In the genomic region with DNA sequence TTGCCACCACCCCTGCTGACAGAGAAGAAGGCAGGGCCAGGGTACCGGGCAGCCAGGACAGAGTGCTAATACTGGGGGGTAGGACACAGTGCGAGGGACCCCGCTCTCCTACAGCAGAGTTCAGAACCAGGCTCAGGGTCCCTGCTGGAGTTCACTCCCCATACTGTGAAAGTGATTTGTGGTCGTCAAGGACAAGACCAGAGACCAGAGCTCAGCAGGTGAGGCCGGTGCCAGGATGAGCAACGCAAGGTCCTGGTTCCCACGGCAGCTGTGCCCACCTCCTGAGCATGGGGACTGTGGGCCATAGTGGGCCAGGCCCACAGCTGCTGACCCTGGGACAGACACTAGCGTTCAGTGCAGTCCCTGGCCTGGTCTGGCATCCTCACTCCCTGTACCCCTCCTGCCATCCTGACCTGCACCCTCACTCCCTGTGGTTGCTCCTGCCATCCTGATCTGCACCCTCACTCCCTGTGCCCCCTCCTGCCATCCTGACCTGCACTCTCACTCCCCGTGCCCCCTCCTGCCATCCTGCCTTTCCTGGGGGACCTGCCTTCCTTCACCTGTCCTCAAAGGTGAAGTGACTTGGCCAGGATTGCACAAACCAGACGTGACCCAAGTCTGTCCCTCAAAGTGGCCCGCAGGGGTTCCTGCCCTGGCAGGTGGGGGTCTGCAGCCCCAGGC, we compare ENCODE assay signal across 16 cellular contexts. TPM values are rescaled to one million over a fixed set of nuclear protein-coding genes. Genes with fewer than 3 reads are reported as not detected.
DNase-seq lines count a peak whose midpoint lies in the region; ATAC-seq and TF ChIP-seq lines count a peak whose summit lies in the region.
"Had no signal": no experiment of that assay in that cellular context is flagged by ENCODE, and none has a peak within 500 bp of the region (broad histone marks: within the 10 kb centered on the region; RNA-seq: fewer than 3 reads in every experiment).

No MANE protein-coding gene starts in this region.

- no peak for TF ChIP-seq CTCF in left ventricle myocardium inferior (IDR thresholded peaks at IDR 0.05; ENCODE audit: borderline replicate concordance)
- TF ChIP-seq CTCF in neural crest cell (conservative IDR thresholded peaks at IDR 0.05), result no peak

- no peak overlapping the region for H3K4me3 Mint-ChIP-seq in dendritic cell treated with granulocyte-macrophage colony-stimulating factor and Interleukin-4, amounts not matched to agents 40 ng/mL and 50 ng/mL, for 4 days
- H3K4me3 Mint-ChIP-seq in neural crest cell, result no peak overlapping the region
- no peak overlapping the region for H3K4me3 Mint-ChIP-seq in activated CD4-positive, alpha-beta T cell treated with anti-CD3 and anti-CD28 coated beads for 36 hours
- H3K4me3 Mint-ChIP-seq: CD8-positive, alpha-beta T cell had no signal

- CTCF ChIA-PET in activated CD4-positive, alpha-beta T cell treated with anti-CD3 and anti-CD28 coated beads for 36 hours (lab: Charles Lee), result interaction anchor here (1.0 to 1.4 kb wide), 2 partner anchors 9 to 250 kb away, joined by 3 to 5 read pairs; no protein-coding TSS in a partner anchor

- H3K9me3 ChIP-seq in left ventricle myocardium inferior (replicated peaks), result no peaks in the 10 kb centered on the region

- H3K9me3 Mint-ChIP-seq in dendritic cell treated with granulocyte-macrophage colony-stimulating factor and Interleukin-4, amounts not matched to agents 40 ng/mL and 50 ng/mL, for 4 days, result no peaks in the 10 kb centered on the region
- no peaks in the 10 kb centered on the region for H3K9me3 Mint-ChIP-seq in neural crest cell
- no peaks in the 10 kb centered on the region for H3K9me3 Mint-ChIP-seq in activated CD4-positive, alpha-beta T cell treated with anti-CD3 and anti-CD28 coated beads for 36 hours (ENCODE audit: low read depth)
- H3K9me3 Mint-ChIP-seq: CD8-positive, alpha-beta T cell had no signal

- no peak for ATAC-seq in GM19324 (IDR thresholded peaks at IDR 0.05; ENCODE audit: low FRiP score, unreplicated experiment)
- ATAC-seq in activated CD4-positive, alpha-beta T cell treated with anti-CD3 and anti-CD28 coated beads for 36 hours, result no peak
- ATAC-seq: CD8-positive, alpha-beta T cell; PC-3 had no signal

- no peaks in the 10 kb centered on the region for H3K4me1 ChIP-seq in left ventricle myocardium inferior

- H3K4me1 Mint-ChIP-seq in dendritic cell treated with granulocyte-macrophage colony-stimulating factor and Interleukin-4, amounts not matched to agents 40 ng/mL and 50 ng/mL, for 4 days (ENCODE audit: low read depth), result peaks cover 48% of the 10 kb centered on the region
- H3K4me1 Mint-ChIP-seq in neural crest cell, result no peaks in the 10 kb centered on the region
- H3K4me1 Mint-ChIP-seq in activated CD4-positive, alpha-beta T cell treated with anti-CD3 and anti-CD28 coated beads for 36 hours, result peaks cover 2% of the 10 kb centered on the region

- H3K27ac ChIP-seq in left ventricle myocardium inferior (replicated peaks), result no peak overlapping the region
- H3K27ac ChIP-seq: KMS-11 had no signal

- peak overlapping the region; percentile 66 for H3K27ac Mint-ChIP-seq in dendritic cell treated with granulocyte-macrophage colony-stimulating factor and Interleukin-4, amounts not matched to agents 40 ng/mL and 50 ng/mL, for 4 days
- peak overlapping the region; percentile 78 for H3K27ac Mint-ChIP-seq in neural crest cell (ENCODE audit: unreplicated experiment)
- H3K27ac Mint-ChIP-seq in activated CD4-positive, alpha-beta T cell treated with anti-CD3 and anti-CD28 coated beads for 36 hours, result no peak overlapping the region
- H3K27ac Mint-ChIP-seq: CD8-positive, alpha-beta T cell had no signal

- no peak overlapping the region for H3K4me3 ChIP-seq in left ventricle myocardium inferior

- H3K36me3 Mint-ChIP-seq in dendritic cell treated with granulocyte-macrophage colony-stimulating factor and Interleukin-4, amounts not matched to agents 40 ng/mL and 50 ng/mL, for 4 days (ENCODE audit: low read depth), result peaks cover 83% of the 10 kb centered on the region
- H3K36me3 Mint-ChIP-seq in neural crest cell (ENCODE audit: low read depth), result no peaks in the 10 kb centered on the region
- H3K36me3 Mint-ChIP-seq in activated CD4-positive, alpha-beta T cell treated with anti-CD3 and anti-CD28 coated beads for 36 hours (ENCODE audit: low read depth), result peaks cover 39% of the 10 kb centered on the region

- H3K27me3 ChIP-seq in left ventricle myocardium inferior (ENCODE audit: low read depth), result peaks cover 12% of the 10 kb centered on the region

- no peaks in the 10 kb centered on the region for H3K36me3 ChIP-seq in left ventricle myocardium inferior

- H3K27me3 Mint-ChIP-seq in dendritic cell treated with granulocyte-macrophage colony-stimulating factor and Interleukin-4, amounts not matched to agents 40 ng/mL and 50 ng/mL, for 4 days, result no peaks in the 10 kb centered on the region
- H3K27me3 Mint-ChIP-seq in neural crest cell (ENCODE audit: low read depth), result peaks cover 3% of the 10 kb centered on the region
- H3K27me3 Mint-ChIP-seq in activated CD4-positive, alpha-beta T cell treated with anti-CD3 and anti-CD28 coated beads for 36 hours, result no peaks in the 10 kb centered on the region

- POLR2A ChIA-PET in activated CD4-positive, alpha-beta T cell treated with anti-CD3 and anti-CD28 coated beads for 36 hours (lab: Charles Lee), result no interaction called here

- DNase-seq in left ventricle myocardium inferior (peak; percentile 8), cardiac septum (ENCODE audit: low spot score) (no peak), neural crest cell (ENCODE audit: low read depth, low spot score) (no peak), T-helper 1 cell (no peak)
- no peak for DNase-seq in activated CD4-positive, alpha-beta T cell treated with anti-CD3 and anti-CD28 coated beads for 36 hours
- DNase-seq: CD8-positive, alpha-beta T cell; DND-41; GDM1; MM.1S; NCI-H1105 treated with DMSO at 0.1 percent for 48 hours; NCI-H187; NCI-H69; PC-3 had no signal

- intact Hi-C loops in left ventricle myocardium inferior (cut with micrococcal nuclease), result no loop called here
- intact Hi-C loops in cardiac septum (cut with DNase I), result no loop called here
- intact Hi-C loops in dendritic cell treated with granulocyte-macrophage colony-stimulating factor and Interleukin-4, amounts not matched to agents 40 ng/mL and 50 ng/mL, for 4 days (cut with micrococcal nuclease), result no loop called here
- intact Hi-C loops in activated CD4-positive, alpha-beta T cell treated with anti-CD3 and anti-CD28 coated beads for 36 hours (cut with DNase I, micrococcal nuclease), result no loop called here

RNA-seq across cellular contexts. Expression of a gene that starts 13.8 kb away (rescaled TPM):
- total RNA-seq in left ventricle myocardium inferior (171 TPM), cardiac septum (194 TPM), neural crest cell (164 and 169 TPM in 2 replicates)
- total RNA-seq in activated CD4-positive, alpha-beta T cell treated with anti-CD3 and anti-CD28 coated beads for 36 hours, result 10 to 100 TPM; 34.8 to 44.3 TPM

RNA-seq across cellular contexts. Expression of a gene that starts 33.4 kb away (rescaled TPM):
- total RNA-seq in left ventricle myocardium inferior (18.6 TPM), cardiac septum (11.5 TPM), neural crest cell (0.84 and 0.89 TPM in 2 replicates)
- 100 to 1,000 TPM; 217 to 250 TPM for total RNA-seq in activated CD4-positive, alpha-beta T cell treated with anti-CD3 and anti-CD28 coated beads for 36 hours

RNA-seq across cellular contexts. Expression of a gene that starts 52.6 kb away (rescaled TPM):
- 70.7 TPM for total RNA-seq in left ventricle myocardium inferior
- 35.8 TPM for total RNA-seq in cardiac septum
- 40.5 and 42.3 TPM in 2 replicates for total RNA-seq in neural crest cell
- total RNA-seq in activated CD4-positive, alpha-beta T cell treated with anti-CD3 and anti-CD28 coated beads for 36 hours, result 10 to 100 TPM; 60.8 to 68.8 TPM

Comparison
In these comparisons a context has a peak if more than half of its experiments do, and no peak if none do; other contexts are left out.
1. RNA of a gene that starts 33.4 kb away (total RNA-seq): 217 to 250 TPM in activated CD4-positive, alpha-beta T cell treated with anti-CD3 and anti-CD28 coated beads for 36 hours; 18.6 TPM in left ventricle myocardium inferior (single experiment), 11.5 TPM in cardiac septum (single experiment) and 0.84 to 0.89 TPM in neural crest cell; every median in the first group is over 10 times any median in the second.